ENCODE assay signal across 8 cellular contexts in the genomic region with DNA sequence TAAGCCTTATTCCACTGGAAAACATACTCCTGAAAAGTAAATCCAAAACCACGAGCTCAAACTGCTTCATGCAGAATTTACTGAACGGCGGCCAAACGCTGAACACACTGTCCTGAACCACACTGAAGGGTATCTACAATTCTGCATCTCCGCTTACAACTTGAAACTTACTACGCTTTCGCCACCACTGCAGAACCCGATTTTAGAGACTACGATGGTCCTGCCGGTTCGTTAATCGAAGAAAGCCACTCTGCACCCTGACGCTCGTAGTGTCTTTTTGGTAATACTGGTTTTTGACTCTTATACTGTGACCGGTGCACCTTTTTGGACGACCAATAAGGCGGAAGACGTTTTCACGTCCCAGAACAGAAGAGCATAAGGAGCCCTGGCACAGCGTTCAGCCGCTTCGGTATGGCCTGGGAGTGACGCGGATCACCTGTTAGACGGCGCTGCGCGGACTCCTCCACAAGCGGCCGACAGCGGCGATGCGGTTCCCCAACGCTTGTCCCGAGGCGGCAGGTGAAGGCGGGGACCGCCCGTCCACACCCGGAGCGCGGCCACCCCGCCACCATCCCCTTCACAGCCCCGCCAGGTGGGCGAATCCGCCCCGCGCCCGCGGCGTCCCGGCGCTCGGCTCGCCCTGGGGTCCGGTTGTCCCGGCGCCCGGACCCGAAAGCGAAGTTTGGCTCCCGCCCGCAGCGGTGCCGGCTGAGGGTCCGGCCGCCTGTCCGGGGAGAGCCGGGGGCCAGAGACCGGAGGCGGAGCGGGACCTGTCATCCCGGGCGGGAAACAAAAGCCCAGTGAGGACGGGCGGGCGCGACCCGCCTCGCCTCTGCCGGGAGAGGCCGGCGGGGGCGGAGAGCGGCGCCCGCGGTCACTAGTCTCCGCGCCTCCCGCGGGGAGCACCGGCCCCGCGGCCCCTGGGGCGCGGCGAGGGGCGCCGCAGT. TPM values are rescaled to one million over a fixed set of nuclear protein-coding genes. Genes with fewer than 3 reads are reported as not detected.
DNase-seq lines count a peak whose midpoint lies in the region; ATAC-seq, FAIRE-seq and TF ChIP-seq lines count a peak whose summit lies in the region.

No MANE protein-coding gene starts in this region.

- H3K4me1 Mint-ChIP-seq in T-cell (peaks cover 9 to 22% (median 21%) of the 10 kb centered on the region in 3 donors), astrocyte (ENCODE audit: low read depth, unreplicated experiment) (peaks cover 3% of the 10 kb centered on the region)

- H3K4me3 ChIP-seq in astrocyte (ENCODE audit: insufficient read depth, low read depth, low read length) = peak overlapping the region; percentile 82
- peak overlapping the region; percentile 76 for H3K4me3 ChIP-seq in iPS-11a (ENCODE audit: low read depth, low read length)

- intact Hi-C loops in sciatic nerve (cut with DNase I) = loop anchor here (2.0 kb wide), 1 partner anchor 41 kb away; no protein-coding TSS in a partner anchor

- no peak for TF ChIP-seq CTCF in astrocyte (IDR thresholded peaks at IDR 0.05; ENCODE audit: insufficient read depth, low read depth, low read length)

- no peaks in the 10 kb centered on the region for H3K27me3 ChIP-seq in astrocyte (ENCODE audit: insufficient read depth, low read length)

- POLR2A ChIA-PET in T-cell (lab: Charles Lee) = interaction anchor here (0.6 to 1.2 kb wide), 4 partner anchors 20 to 385 kb away, joined by 3 to 4 read pairs (median 3); no protein-coding TSS in a partner anchor

- H3K27me3 Mint-ChIP-seq in T-cell (no peaks in the 10 kb centered on the region), astrocyte (ENCODE audit: low read depth, unreplicated experiment) (no peaks in the 10 kb centered on the region)

- no peaks in the 10 kb centered on the region for H3K79me2 ChIP-seq in astrocyte (ENCODE audit: insufficient read depth, low read length)

- no peaks in the 10 kb centered on the region for H4K20me1 ChIP-seq in astrocyte (ENCODE audit: insufficient read depth, low read length)

- ATAC-seq in GM21528 (IDR thresholded peaks at IDR 0.05; ENCODE audit: low FRiP score, unreplicated experiment) (peak; percentile 43), T-cell (replicated peaks in 1 of 4) (peak; percentile 37 to 60 (median 48)), sciatic nerve (peak; percentile 4)

- H3K9me3 ChIP-seq in astrocyte (ENCODE audit: insufficient read depth, low read depth, low read length) = no peaks in the 10 kb centered on the region

- H3K9me3 Mint-ChIP-seq in T-cell (no peaks in the 10 kb centered on the region), astrocyte (ENCODE audit: unreplicated experiment) (no peaks in the 10 kb centered on the region)

- DNase-seq in DMS53 (lab: John Stamatoyannopoulos, UW) (peak; percentile 77), HuH-7.5 (ENCODE audit: low spot score) (peak; percentile 32), T-cell (peak in 30 of 34 experiments; percentile 17 to 61 (median 40)), astrocyte (ENCODE audit: low read depth) (peak; percentile 50), sciatic nerve (ENCODE audit: low spot score) (peak; percentile 74), cerebellar nuclear complex (lab: John Stamatoyannopoulos, UW) (no peak)

- no peak for FAIRE-seq in astrocyte (lab: Jason Lieb, UNC)

- H3K27ac Mint-ChIP-seq in T-cell (peak overlapping the region; percentile 94 to 97), astrocyte (ENCODE audit: unreplicated experiment) (peak overlapping the region; percentile 16)

- H3K4me3 Mint-ChIP-seq in T-cell (peak overlapping the region; percentile 90 to 96 (median 94)), astrocyte (ENCODE audit: unreplicated experiment) (peak overlapping the region; percentile 90)

- CTCF ChIA-PET in T-cell (lab: Charles Lee) = interaction anchor here (0.9 to 2.4 kb wide), 6 partner anchors 11 to 63 kb away, joined by 5 to 21 read pairs (median 8); a partner anchor contains a TSS

- H3K36me3 Mint-ChIP-seq in T-cell = no peaks in the 10 kb centered on the region
- H3K36me3 Mint-ChIP-seq in astrocyte (ENCODE audit: low read depth, unreplicated experiment) = no peaks in the 10 kb centered on the region

- no peaks in the 10 kb centered on the region for H3K36me3 ChIP-seq in astrocyte (ENCODE audit: insufficient read depth, low read length)

- H3K4me2 ChIP-seq in astrocyte (ENCODE audit: low read length) = peak overlapping the region; percentile 100

- H3K27ac ChIP-seq in astrocyte (ENCODE audit: low read depth, low read length) = peak overlapping the region; percentile 26

- H3K9ac ChIP-seq in astrocyte (ENCODE audit: low read length) = peak overlapping the region; percentile 74

- peak overlapping the region; percentile 87 for H2AFZ ChIP-seq in astrocyte (ENCODE audit: low read depth, low read length)

- H3K4me1 ChIP-seq in astrocyte (ENCODE audit: insufficient read depth, low read length) = peaks cover 3% of the 10 kb centered on the region

RNA-seq across cellular contexts. Expression of a gene that starts 0.8 kb away (rescaled TPM):
- total RNA-seq in T-cell (100 to 1,000 TPM in 1 of 5 donors, 10 to 100 TPM in 4; 61.4 to 130 (median 63.9) TPM), astrocyte (4.2 and 4.6 TPM in 2 replicates), sciatic nerve (23.6 TPM)

RNA-seq across cellular contexts. Expression of a gene that starts 48.9 kb away (rescaled TPM):
- total RNA-seq in T-cell (1 to 10 TPM in 2 of 5 donors, under 1 TPM in 3; 0.63 to 1.8 (median 0.90) TPM), astrocyte (0.25 TPM in 1 of 2 replicates, not detected in the other), sciatic nerve (0.80 TPM)

Comparison
In these comparisons a context has a peak if more than half of its experiments do, and no peak if none do; other contexts are left out.
1. DNase-seq: peak in DMS53 (single experiment), HuH-7.5 (single experiment), T-cell (30 of 34), astrocyte (single experiment) and sciatic nerve (single experiment); none in cerebellar nuclear complex (0 of 2).
2. Peak in every context shown above with its lines, with median percentiles within 50 percentile points of each other: ATAC-seq.